In the genomic region with DNA sequence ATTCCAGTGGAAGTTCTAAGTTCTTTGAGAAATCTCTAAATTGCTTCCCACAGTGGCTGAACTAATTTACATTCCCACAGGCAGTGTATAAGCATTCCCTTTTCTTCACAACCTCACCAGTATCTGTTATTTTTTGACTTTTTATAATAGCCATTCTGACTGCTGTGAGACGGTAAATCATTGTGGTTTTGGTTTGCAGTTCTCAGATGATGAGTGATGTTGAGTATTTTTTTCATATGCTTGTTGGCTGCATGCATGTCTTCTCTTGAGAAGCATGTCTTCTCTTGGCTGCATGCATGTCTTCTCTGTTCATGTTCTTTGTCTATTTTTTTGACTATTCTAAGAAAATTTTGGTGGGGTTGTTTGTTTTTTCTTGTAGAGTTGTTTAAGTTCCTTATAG, we compare ENCODE assay signal across 23 cellular contexts.
DNase-seq lines count a peak whose midpoint lies in the region; FAIRE-seq and TF ChIP-seq lines count a peak whose summit lies in the region.
"Had no signal": no experiment of that assay in that cellular context is flagged by ENCODE, and none has a peak within 500 bp of the region (broad histone marks: within the 10 kb centered on the region; RNA-seq: fewer than 3 reads in every experiment).

No MANE protein-coding gene starts in this region.

- no peaks in the 10 kb centered on the region for H3K36me3 Mint-ChIP-seq in CD8-positive, alpha-beta memory T cell
- H3K36me3 Mint-ChIP-seq: CD4-positive, CD25-positive, alpha-beta regulatory T cell had no signal

- POLR2A ChIA-PET in CD8-positive, alpha-beta memory T cell (lab: Charles Lee): no interaction called here

- peaks cover 0 to 8% of the 10 kb centered on the region in 2 donors for H3K27me3 Mint-ChIP-seq in CD8-positive, alpha-beta memory T cell
- H3K27me3 Mint-ChIP-seq: B cell; CD4-positive, CD25-positive, alpha-beta regulatory T cell had no signal

- peak overlapping the region; percentile 45 for H3K4me3 ChIP-seq in Loucy (ENCODE audit: low read length, poor library complexity, severe bottlenecking)
- no peak overlapping the region for H3K4me3 ChIP-seq in astrocyte of the cerebellum (ENCODE audit: low read depth, low read length)
- no peak overlapping the region for H3K4me3 ChIP-seq in CD8-positive, alpha-beta memory T cell (ENCODE audit: low read length)

- H2AFZ ChIP-seq in Loucy (ENCODE audit: low read length): peak overlapping the region; percentile 16; the same call in 1 of the 2 replicates

- peaks cover 13% of the 10 kb centered on the region; the same call in 1 of the 2 replicates for H3K9me3 ChIP-seq in Loucy (ENCODE audit: insufficient read depth, low read depth, low read length)
- H3K9me3 ChIP-seq in CD8-positive, alpha-beta memory T cell (ENCODE audit: low read length): no peaks in the 10 kb centered on the region
- H3K9me3 ChIP-seq: Caco-2 had no signal

- H3K4me2 ChIP-seq in Loucy (ENCODE audit: low read depth, low read length, poor library complexity, severe bottlenecking): peak overlapping the region; percentile 47

- DNase-seq in EH (ENCODE audit: low read depth): peak; percentile 42
- peak; percentile 47 for DNase-seq in astrocyte of the cerebellum (ENCODE audit: low read depth)
- DNase-seq in non-pigmented ciliary epithelial cell (ENCODE audit: low read depth): peak; percentile 4
- DNase-seq in CD8-positive, alpha-beta memory T cell: no peak
- no peak for DNase-seq in NCI-H524 (lab: John Stamatoyannopoulos, UW)
- DNase-seq in RCC 7860 (ENCODE audit: low spot score): no peak
- DNase-seq in HPDE6-E6E7 (ENCODE audit: extremely low spot score): no peak
- DNase-seq: Caco-2; CD4-positive, CD25-positive, alpha-beta regulatory T cell; EL; GOT3; IMR-90; Kasumi-1; NCI-H1694 treated with DMSO at 0.1 percent for 48 hours; NCI-H2107; NCI-H510A; NCI-H82; PC-3 had no signal

- TF ChIP-seq CTCF in Loucy (conservative IDR thresholded peaks at IDR 0.05; ENCODE audit: low read length) (no peak), astrocyte of the cerebellum (IDR thresholded peaks at IDR 0.05; ENCODE audit: low read depth, low read length, missing control alignments) (no peak)

- H3K9me3 Mint-ChIP-seq in CD8-positive, alpha-beta memory T cell: peaks cover 0 to 4% (median 4%) of the 10 kb centered on the region in 5 donors

- H3K4me3 Mint-ChIP-seq in CD8-positive, alpha-beta memory T cell: no peak overlapping the region
- H3K4me3 Mint-ChIP-seq: B cell; CD4-positive, CD25-positive, alpha-beta regulatory T cell had no signal

- peaks cover 0 to 2% (median 0%) of the 10 kb centered on the region in 3 donors for H3K4me1 Mint-ChIP-seq in CD8-positive, alpha-beta memory T cell
- H3K4me1 Mint-ChIP-seq: B cell; CD4-positive, CD25-positive, alpha-beta regulatory T cell had no signal

- H3K36me3 ChIP-seq in Loucy (ENCODE audit: insufficient read depth, low read length): no peaks in the 10 kb centered on the region
- H3K36me3 ChIP-seq in CD8-positive, alpha-beta memory T cell (ENCODE audit: insufficient read depth, low read length): no peaks in the 10 kb centered on the region

- H4K20me1 ChIP-seq in Loucy (ENCODE audit: insufficient read depth, low read length, poor library complexity, severe bottlenecking): no peaks in the 10 kb centered on the region

- CTCF ChIA-PET in CD8-positive, alpha-beta memory T cell (lab: Charles Lee): no interaction called here

- H3F3A ChIP-seq in Loucy (ENCODE audit: low read depth): peaks cover 13% of the 10 kb centered on the region; the same call in 1 of the 2 replicates

- H3K79me2 ChIP-seq in Loucy (ENCODE audit: insufficient read depth, low read length): no peaks in the 10 kb centered on the region

- in situ Hi-C loops in astrocyte of the cerebellum (cut with HindIII; ENCODE audit: low sequenced_read_pairs): no loop called here

- no peak for FAIRE-seq in RCC 7860 (lab: Jason Lieb, UNC)
- FAIRE-seq: GM12891, GM18507, HTR-8/SVneo had no signal

- H3K9ac ChIP-seq in Loucy (ENCODE audit: low read depth, low read length, poor library complexity, severe bottlenecking): peak overlapping the region; percentile 60

- no peak overlapping the region for H3K27ac Mint-ChIP-seq in CD8-positive, alpha-beta memory T cell
- H3K27ac Mint-ChIP-seq: B cell; CD4-positive, CD25-positive, alpha-beta regulatory T cell had no signal

- no peak overlapping the region for H3K27ac ChIP-seq in CD8-positive, alpha-beta memory T cell (ENCODE audit: low read depth, low read length)

- no peaks in the 10 kb centered on the region for H3K9me2 ChIP-seq in Loucy (replicated peaks; ENCODE audit: low read depth, low read length)

- peaks cover 55% of the 10 kb centered on the region for H3K4me1 ChIP-seq in Loucy (ENCODE audit: insufficient read depth, low read length, poor library complexity, severe bottlenecking)
- H3K4me1 ChIP-seq in CD8-positive, alpha-beta memory T cell (ENCODE audit: insufficient read depth, low read length): no peaks in the 10 kb centered on the region
- H3K4me1 ChIP-seq: Caco-2 had no signal

- H3K27me3 ChIP-seq in Loucy (ENCODE audit: insufficient read depth, low read length, poor library complexity, severe bottlenecking): no peaks in the 10 kb centered on the region
- no peaks in the 10 kb centered on the region for H3K27me3 ChIP-seq in CD8-positive, alpha-beta memory T cell (ENCODE audit: insufficient read depth, low read length, poor library complexity, severe bottlenecking)

Comparison
In these comparisons a context has a peak if more than half of its experiments do, and no peak if none do; other contexts are left out.
1. DNase-seq: peak in EH (single experiment), astrocyte of the cerebellum (single experiment) and non-pigmented ciliary epithelial cell (single experiment); none in CD8-positive, alpha-beta memory T cell (0 of 5), NCI-H524 (0 of 2), RCC 7860 (single experiment) and HPDE6-E6E7 (single experiment).